1 cellular context compared by ENCODE assay signal in the genomic region with DNA sequence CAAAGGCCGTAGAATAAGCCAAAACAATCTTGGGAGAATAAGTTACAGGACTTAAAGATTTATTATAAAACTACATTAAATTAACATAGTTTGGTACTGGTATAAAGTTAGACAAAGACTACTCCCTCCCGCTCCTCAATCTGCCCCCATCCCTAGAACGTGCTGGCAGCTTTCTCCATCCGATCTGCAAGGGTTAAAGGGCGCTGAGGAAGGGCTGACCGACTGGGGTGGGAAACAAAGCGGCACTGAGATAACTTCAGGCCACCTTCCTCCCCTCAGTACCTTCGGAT.
TF ChIP-seq lines count a peak whose summit lies in the region.

No MANE protein-coding gene starts in this region.

TF ChIP-seq in A549, 52 proteins besides CTCF, POLR2A, EP300 and RAD21 (continued from another document):
- no peak for TF ChIP-seq RFX5 (IDR thresholded peaks at IDR 0.05)
